Comparison of ENCODE assay signal across 8 cellular contexts in the genomic region with DNA sequence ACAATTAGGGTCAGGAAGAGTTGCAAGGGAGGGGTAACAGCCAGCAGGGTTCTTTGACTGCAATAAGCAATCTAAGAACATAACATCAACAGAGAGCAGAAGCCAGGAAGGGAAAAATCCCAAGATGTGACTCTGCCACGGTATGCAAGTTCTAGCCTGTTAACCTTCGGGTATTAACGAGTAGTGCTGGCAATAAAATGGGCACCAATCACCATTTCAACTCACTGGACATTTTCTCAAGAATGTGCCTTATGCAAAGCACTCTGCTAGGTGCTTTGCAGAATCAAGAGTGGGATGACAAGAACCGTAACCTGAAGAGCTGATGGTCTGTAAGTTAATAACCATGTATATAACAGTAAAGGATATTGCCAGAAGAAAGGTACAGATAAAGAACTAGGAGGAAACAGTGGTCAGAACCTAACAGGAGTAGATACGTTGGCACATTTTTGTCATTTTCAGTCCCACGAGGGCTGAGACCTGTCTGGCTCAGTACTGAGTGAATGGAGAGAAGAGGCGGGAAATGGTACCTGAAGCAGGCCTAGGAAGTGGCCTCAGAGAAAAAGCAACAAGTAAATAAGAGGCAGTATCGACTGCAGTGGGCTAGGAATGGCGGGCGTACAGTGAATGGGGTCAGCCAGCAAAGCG. TPM values are rescaled to one million over a fixed set of nuclear protein-coding genes. Genes with fewer than 3 reads are reported as not detected.
A peak's percentile ranks its signal among the peaks of the same experiment; 100 is the strongest.
DNase-seq lines count a peak whose midpoint lies in the region; ATAC-seq and TF ChIP-seq lines count a peak whose summit lies in the region.

No MANE protein-coding gene starts in this region.

- H3K27me3 ChIP-seq in left lung: peaks cover 0 to 25% of the 10 kb centered on the region in 2 donors
- H3K27me3 ChIP-seq in testis: no peaks in the 10 kb centered on the region

- peak overlapping the region; percentile 89 to 99 (median 97) for H3K27ac Mint-ChIP-seq in brain

- H3K27ac ChIP-seq in left lung: peak overlapping the region; percentile 80 to 87
- peak overlapping the region; percentile 80 to 87 for H3K27ac ChIP-seq in testis

- peak; percentile 7 for ATAC-seq in GM21717 (IDR thresholded peaks at IDR 0.05; ENCODE audit: unreplicated experiment)
- peak; percentile 1 for ATAC-seq in left lung

- peak overlapping the region; percentile 91 to 97 (median 93) for H3K4me3 Mint-ChIP-seq in brain

- H3K4me1 ChIP-seq in left lung (peaks cover 10 to 49% of the 10 kb centered on the region in 2 donors), testis (peaks cover 9% of the 10 kb centered on the region)

- H3K4me1 Mint-ChIP-seq in brain: peaks cover 57% of the 10 kb centered on the region

- WGBS in testis, 2 donors: 16 to 23% methylated on average over 11 of the region's 11 CpGs

- H3K9me3 Mint-ChIP-seq in brain: peaks cover 0 to 6% (median 0%) of the 10 kb centered on the region in 5 experiments

- H3K36me3 ChIP-seq in left lung: no peaks in the 10 kb centered on the region
- no peaks in the 10 kb centered on the region for H3K36me3 ChIP-seq in testis (ENCODE audit: low read depth, missing control alignments)

- peaks cover 18% of the 10 kb centered on the region for H3K27me3 Mint-ChIP-seq in brain

- DNase-seq in NCI-H1694 treated with DMSO at 0.1 percent for 48 hours (lab: John Stamatoyannopoulos, UW) (peak; percentile 10), NCI-H1694 (lab: John Stamatoyannopoulos, UW) (no peak), NB4 (ENCODE audit: low read depth) (peak; percentile 30), left lung (no peak), testis (no peak), NCI-H128 (lab: John Stamatoyannopoulos, UW; ENCODE audit: unreplicated experiment) (no peak)

- H3K4me3 ChIP-seq in NB4 (ENCODE audit: low read depth, low read length) (peak overlapping the region; percentile 73), left lung (peak overlapping the region; percentile 77 to 82), testis (peak overlapping the region; percentile 85 to 88)

- TF ChIP-seq CTCF in NB4 (IDR thresholded peaks at IDR 0.05; ENCODE audit: low read depth, low read length): no peak
- TF ChIP-seq CTCF in brain (conservative IDR thresholded peaks at IDR 0.05): no peak
- no peak for TF ChIP-seq CTCF in left lung (IDR thresholded peaks at IDR 0.05)
- TF ChIP-seq CTCF in testis (IDR thresholded peaks at IDR 0.05): no peak

- peaks cover 10% of the 10 kb centered on the region for H3K36me3 Mint-ChIP-seq in brain

- H3K9me3 ChIP-seq in left lung (no peaks in the 10 kb centered on the region), testis (no peaks in the 10 kb centered on the region)

- intact Hi-C loops in left lung (cut with DNase I) (no loop called here), testis (cut with DNase I; ENCODE audit: low total_unique reads) (no loop called here)

- TF ChIP-seq POLR2A in NB4 (IDR thresholded peaks at IDR 0.05; ENCODE audit: extremely low read depth, insufficient read length): no peak
- no peak for TF ChIP-seq POLR2A in testis (IDR thresholded peaks at IDR 0.05)

RNA-seq across cellular contexts. Expression of gene ELOVL6, which starts 2.7 kb away (rescaled TPM):
- 2.3 TPM for polyA plus RNA-seq in brain (ENCODE audit: insufficient read depth, low read depth, low replicate concordance)
- total RNA-seq in left lung: 10 to 100 TPM in 1 of 2 donors, 1 to 10 TPM in 1; 8.8 to 43.0 TPM
- total RNA-seq in testis: 1 to 10 TPM; 1.3 to 1.5 TPM
- 3.5 TPM for polyA plus RNA-seq in testis (ENCODE audit: insufficient read depth, low read depth, low replicate concordance)

Comparison
In these comparisons a context has a peak if more than half of its experiments do, and no peak if none do; other contexts are left out.
1. DNase-seq: peak in NCI-H1694 treated with DMSO at 0.1 percent for 48 hours (single experiment) and NB4 (single experiment); none in NCI-H1694 (single experiment), left lung (0 of 2), testis (single experiment) and NCI-H128 (single experiment).
2. Peak in every context shown above with its lines, with median percentiles within 50 percentile points of each other: H3K4me3 ChIP-seq.